13 cellular contexts compared by ENCODE assay signal in genomic region chr6:14671261-14671681, GRCh38.
A peak's percentile ranks its signal among the peaks of the same experiment; 100 is the strongest.
DNase-seq lines count a peak whose midpoint lies in the region; ATAC-seq and TF ChIP-seq lines count a peak whose summit lies in the region.
"Had no signal": no experiment of that assay in that cellular context is flagged by ENCODE, and none has a peak within 500 bp of the region (broad histone marks: within the 10 kb centered on the region; RNA-seq: fewer than 3 reads in every experiment).

No MANE protein-coding gene starts in this region.

- no peak overlapping the region for H2BK5ac ChIP-seq in mesenchymal stem cell (ENCODE audit: low read depth, low read length, poor library complexity, severe bottlenecking)

- H3K4me3 Mint-ChIP-seq in activated CD4-positive, alpha-beta memory T cell treated with anti-CD3 and anti-CD28 coated beads, Interleukin-2, amount 10 ng/mL, durations not matched to agents 7 days and 5 days: no peak overlapping the region
- H3K4me3 Mint-ChIP-seq: activated naive CD8-positive, alpha-beta T cell had no signal

- peaks cover 9% of the 10 kb centered on the region for H3K27me3 Mint-ChIP-seq in activated CD4-positive, alpha-beta memory T cell treated with anti-CD3 and anti-CD28 coated beads, Interleukin-2, amount 10 ng/mL, durations not matched to agents 7 days and 5 days
- H3K27me3 Mint-ChIP-seq: activated naive CD8-positive, alpha-beta T cell had no signal

- peaks cover 3% of the 10 kb centered on the region for H3K36me3 Mint-ChIP-seq in activated CD4-positive, alpha-beta memory T cell treated with anti-CD3 and anti-CD28 coated beads, Interleukin-2, amount 10 ng/mL, durations not matched to agents 7 days and 5 days (ENCODE audit: low read depth)
- H3K36me3 Mint-ChIP-seq: activated naive CD8-positive, alpha-beta T cell had no signal

- no peaks in the 10 kb centered on the region for H3K9me3 Mint-ChIP-seq in activated CD4-positive, alpha-beta memory T cell treated with anti-CD3 and anti-CD28 coated beads, Interleukin-2, amount 10 ng/mL, durations not matched to agents 7 days and 5 days

- H2BK120ac ChIP-seq in mesenchymal stem cell (ENCODE audit: low read depth, low read length): no peak overlapping the region

- no peak overlapping the region for H2BK15ac ChIP-seq in mesenchymal stem cell (ENCODE audit: low read depth, poor library complexity, severe bottlenecking)

- TF ChIP-seq CTCF in AG10803 (conservative IDR thresholded peaks at IDR 0.05; ENCODE audit: low read length) (no peak), cardiac fibroblast (IDR thresholded peaks at IDR 0.05; ENCODE audit: low read depth, low read length) (no peak)

- H3K23ac ChIP-seq in mesenchymal stem cell (ENCODE audit: low read length in 2 of 2): peak overlapping the region in 1 of 2 experiments; percentile 25

- H2BK12ac ChIP-seq in mesenchymal stem cell (ENCODE audit: low read length in 2 of 2): peak overlapping the region in 1 of 2 experiments; percentile 5

- H3K9me3 ChIP-seq in mesenchymal stem cell (ENCODE audit: control insufficient read depth, low read length): no peaks in the 10 kb centered on the region
- H3K9me3 ChIP-seq: SJCRH30 had no signal

- POLR2A ChIA-PET in activated CD4-positive, alpha-beta memory T cell treated with anti-CD3 and anti-CD28 coated beads, Interleukin-2, amount 10 ng/mL, durations not matched to agents 7 days and 5 days (lab: Charles Lee): no interaction called here

- H3K4me2 ChIP-seq in mesenchymal stem cell (ENCODE audit: low read length, poor library complexity, severe bottlenecking): no peak overlapping the region

- H3K18ac ChIP-seq in mesenchymal stem cell (ENCODE audit: low read depth in 1 of 2, low read length in 2 of 2): no peak overlapping the region

- no peak overlapping the region for H3K14ac ChIP-seq in mesenchymal stem cell (ENCODE audit: low read length in 2 of 2)

- H3K36me3 ChIP-seq in mesenchymal stem cell (ENCODE audit: control insufficient read depth in 1 of 2, insufficient read depth in 2 of 2, low read depth in 1 of 2, low read length in 2 of 2): no peaks in the 10 kb centered on the region
- H3K36me3 ChIP-seq: SJCRH30 had no signal

- H3K9ac ChIP-seq in mesenchymal stem cell (ENCODE audit: low read length): peak overlapping the region; percentile 37

- no peak overlapping the region for H3K27ac Mint-ChIP-seq in activated CD4-positive, alpha-beta memory T cell treated with anti-CD3 and anti-CD28 coated beads, Interleukin-2, amount 10 ng/mL, durations not matched to agents 7 days and 5 days
- H3K27ac Mint-ChIP-seq: activated naive CD8-positive, alpha-beta T cell had no signal

- no peak overlapping the region for H4K91ac ChIP-seq in mesenchymal stem cell (ENCODE audit: low read length)

- CTCF ChIA-PET in activated CD4-positive, alpha-beta memory T cell treated with anti-CD3 and anti-CD28 coated beads, Interleukin-2, amount 10 ng/mL, durations not matched to agents 7 days and 5 days (lab: Charles Lee): interaction anchor here (1.9 kb wide), 1 partner anchor 9 kb away, joined by 6 read pairs; no protein-coding TSS in a partner anchor

- H3K4ac ChIP-seq in mesenchymal stem cell (ENCODE audit: low read depth in 1 of 2, low read length in 2 of 2): no peak overlapping the region

- H2AFZ ChIP-seq in mesenchymal stem cell (ENCODE audit: low read depth, low read length): no peak overlapping the region

- H3K4me1 ChIP-seq in mesenchymal stem cell (ENCODE audit: control insufficient read depth, insufficient read depth, low read depth, low read length): peaks cover 2% of the 10 kb centered on the region
- H3K4me1 ChIP-seq: SJCRH30 had no signal

- 93% methylated on average over 1 of the region's 1 CpG for WGBS in mesenchymal stem cell

- ATAC-seq in GM19328 (IDR thresholded peaks at IDR 0.05; ENCODE audit: unreplicated experiment): no peak
- ATAC-seq: GM12878 had no signal

- H3K4me1 Mint-ChIP-seq in activated CD4-positive, alpha-beta memory T cell treated with anti-CD3 and anti-CD28 coated beads, Interleukin-2, amount 10 ng/mL, durations not matched to agents 7 days and 5 days: peaks cover 16% of the 10 kb centered on the region

- no peak overlapping the region for H2AK5ac ChIP-seq in mesenchymal stem cell (ENCODE audit: low read length, severe bottlenecking)

- H3K4me3 ChIP-seq in AG10803 (ENCODE audit: low read length) (no peak overlapping the region), cardiac fibroblast (replicated peaks in 1 of 2; ENCODE audit: low read depth in 2 of 2, low read length in 2 of 2) (no peak overlapping the region), mesenchymal stem cell (ENCODE audit: insufficient read depth in 1 of 2, low read depth in 1 of 2, low read length in 2 of 2) (peak overlapping the region in 1 of 2 experiments; percentile 28)
- H3K4me3 ChIP-seq: GM12878, SJCRH30 had no signal

- H3K79me1 ChIP-seq in mesenchymal stem cell (replicated peaks; ENCODE audit: low read length, poor library complexity, severe bottlenecking): no peaks in the 10 kb centered on the region

- DNase-seq in AG10803 (ENCODE audit: low read depth): peak; percentile 61
- DNase-seq in LHCN-M2 (ENCODE audit: low read depth): peak; percentile 44
- peak; percentile 91 to 94 for DNase-seq in cardiac fibroblast (ENCODE audit: low read depth in 2 of 2)
- peak; percentile 56 for DNase-seq in mesenchymal stem cell
- no peak for DNase-seq in activated CD4-positive, alpha-beta memory T cell treated with anti-CD3 and anti-CD28 coated beads, Interleukin-2, amount 10 ng/mL, durations not matched to agents 7 days and 5 days
- DNase-seq in cerebellar nuclear complex (lab: John Stamatoyannopoulos, UW): no peak
- no peak for DNase-seq in AML-193 (lab: John Stamatoyannopoulos, UW)
- DNase-seq: activated CD4-positive, alpha-beta T cell treated with anti-CD3 and anti-CD28 coated beads for 4 hours; NCI-H1436 treated with DMSO at 0.1 percent for 48 hours had no signal

- peak overlapping the region; percentile 50 for H4K8ac ChIP-seq in mesenchymal stem cell (ENCODE audit: low read length)

- H3K27me3 ChIP-seq in mesenchymal stem cell (ENCODE audit: control insufficient read depth in 1 of 2, insufficient read depth in 1 of 2, low read length in 2 of 2): no peaks in the 10 kb centered on the region
- H3K27me3 ChIP-seq: SJCRH30 had no signal

- H3K27ac ChIP-seq in mesenchymal stem cell (ENCODE audit: low read length, poor library complexity, severe bottlenecking): no peak overlapping the region
- H3K27ac ChIP-seq: SJCRH30 had no signal

Comparison
In these comparisons a context has a peak if more than half of its experiments do, and no peak if none do; other contexts are left out.
1. DNase-seq: peak in AG10803 (single experiment), LHCN-M2 (single experiment), cardiac fibroblast (2 of 2) and mesenchymal stem cell (single experiment); none in activated CD4-positive, alpha-beta memory T cell treated with anti-CD3 and anti-CD28 coated beads, Interleukin-2, amount 10 ng/mL, durations not matched to agents 7 days and 5 days (single experiment), cerebellar nuclear complex (0 of 2) and AML-193 (0 of 2).